Comparison of ENCODE assay signal across 8 cellular contexts in the genomic region with DNA sequence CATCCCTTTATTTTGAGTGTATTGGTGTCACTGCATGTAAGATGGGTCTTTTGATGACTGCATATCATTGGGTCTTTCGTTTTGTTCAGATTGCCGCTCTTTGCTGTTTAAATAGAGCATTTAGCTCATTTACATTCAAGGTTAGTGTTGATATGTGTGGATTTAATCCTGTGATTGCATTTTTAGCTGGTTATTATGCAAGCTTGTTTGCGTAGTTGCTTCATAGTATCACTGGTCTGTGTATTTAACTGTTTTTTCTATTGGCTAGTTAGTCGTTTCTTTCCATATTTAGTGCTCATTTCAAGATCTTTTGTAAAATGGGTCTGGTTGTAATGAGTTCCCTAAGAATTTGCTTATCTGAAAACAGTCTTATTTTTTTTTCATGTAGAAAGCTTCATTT.
"Had no signal": no experiment of that assay in that cellular context is flagged by ENCODE, and none has a peak within 500 bp of the region (broad histone marks: within the 10 kb centered on the region; RNA-seq: fewer than 3 reads in every experiment).

No MANE protein-coding gene starts in this region.

- FAIRE-seq: G401.6, GM12878, GM12891, GM12892, GM18507, GM19239 had no signal

- ATAC-seq: GM12878 had no signal

- H3K4me3 ChIP-seq: GM12878 had no signal

- DNase-seq: GDM1, GF-D8 had no signal
